ENCODE assay signal across 8 cellular contexts in the genomic region with DNA sequence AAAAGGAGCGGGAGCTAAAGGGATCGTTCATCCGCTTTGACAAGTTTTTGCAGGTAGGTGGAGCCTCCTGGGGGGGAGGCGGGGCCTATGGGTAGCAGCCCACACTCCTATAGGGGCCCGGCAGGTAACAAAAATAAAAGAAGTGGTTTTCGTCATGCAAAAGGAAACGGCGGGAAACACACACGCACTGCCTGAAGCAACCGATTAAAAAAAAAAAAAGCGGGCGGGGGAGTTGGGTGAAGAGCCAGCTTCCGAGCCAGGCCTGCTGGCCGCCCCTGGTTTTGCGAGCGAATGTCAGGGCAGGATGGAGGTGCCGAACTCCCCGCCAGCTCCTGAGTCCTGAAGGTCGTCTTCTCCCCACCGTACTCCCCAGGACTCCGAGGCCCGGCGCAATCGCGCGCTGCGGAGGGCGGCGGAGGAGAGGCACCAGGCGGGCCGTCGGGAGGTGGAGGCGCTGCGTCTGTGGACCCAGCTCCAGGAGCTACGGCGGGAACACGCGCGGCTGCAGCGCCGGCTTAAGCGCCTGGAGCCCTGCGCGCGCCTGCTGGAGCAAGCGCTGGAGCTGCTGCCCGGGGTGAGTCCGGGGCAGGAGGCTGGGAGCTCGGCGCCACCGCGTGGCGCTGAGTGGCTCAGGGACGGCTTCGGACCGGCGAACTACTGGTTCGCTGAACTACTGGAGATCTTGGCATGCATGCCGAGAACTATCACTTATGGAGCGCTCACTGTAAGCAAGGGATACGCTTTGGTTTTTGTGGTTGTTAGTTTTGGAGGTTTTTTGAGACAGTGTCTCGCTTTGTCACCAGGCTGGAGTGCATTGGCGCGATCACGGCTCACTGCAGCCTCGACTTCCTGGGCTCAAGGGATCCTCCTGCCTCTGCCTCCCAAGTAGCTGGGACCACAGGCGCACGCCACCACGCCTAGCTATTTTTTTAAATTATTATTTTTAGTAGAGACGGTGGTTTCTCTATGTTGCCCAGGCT. TPM values are rescaled to one million over a fixed set of nuclear protein-coding genes. Genes with fewer than 3 reads are reported as not detected.
DNase-seq lines count a peak whose midpoint lies in the region; ATAC-seq and TF ChIP-seq lines count a peak whose summit lies in the region.

No MANE protein-coding gene starts in this region.

- TF ChIP-seq POLR2A in upper lobe of left lung (IDR thresholded peaks at IDR 0.05) = no peak

- no peak for TF ChIP-seq EP300 in upper lobe of left lung (IDR thresholded peaks at IDR 0.05)

- H3K36me3 ChIP-seq in BE2C (peaks cover 3% of the 10 kb centered on the region), SJSA1 (peaks cover 4% of the 10 kb centered on the region; the same call in 1 of the 2 replicates), upper lobe of left lung (peaks cover 0 to 11% (median 7%) of the 10 kb centered on the region in 4 donors)

- H3K4me3 ChIP-seq in BE2C (ENCODE audit: low read depth, low read length) (peak overlapping the region; percentile 49), SJSA1 (peak overlapping the region; percentile 16; the same call in 1 of the 2 replicates), upper lobe of left lung (peak overlapping the region in 3 of 4 donors; percentile 35 to 49 (median 49))

- H3K27ac ChIP-seq in SJSA1 = no peak overlapping the region
- no peak overlapping the region for H3K27ac ChIP-seq in upper lobe of left lung

- DNase-seq in BE2C = peak; percentile 82
- DNase-seq in LoVo (ENCODE audit: low spot score) = peak; percentile 80
- DNase-seq in SJSA1 (ENCODE audit: low read depth in 1 of 2, low spot score in 2 of 2) = peak; percentile 41 to 56
- peak; percentile 67 for DNase-seq in activated naive CD4-positive, alpha-beta T cell treated with anti-CD3 and anti-CD28 coated beads, Interleukin-2, amount 50 U/mL, for 16 hours
- peak; percentile 85 for DNase-seq in glomerular visceral epithelial cell (ENCODE audit: extremely low spot score)
- no peak for DNase-seq in omental fat pad (ENCODE audit: low spot score)
- peak; percentile 65 to 93 for DNase-seq in upper lobe of left lung

- ATAC-seq in GM19351 (IDR thresholded peaks at IDR 0.05; ENCODE audit: unreplicated experiment) (peak; percentile 59), omental fat pad (ENCODE audit: low FRiP score) (peak; percentile 57), upper lobe of left lung (ENCODE audit: low FRiP score in 2 of 2) (peak; percentile 72 to 88)

- peaks cover 22% of the 10 kb centered on the region for H3K27me3 ChIP-seq in BE2C
- peaks cover 35% of the 10 kb centered on the region for H3K27me3 ChIP-seq in SJSA1 (replicated peaks)
- H3K27me3 ChIP-seq in upper lobe of left lung = peaks cover 0 to 40% (median 15%) of the 10 kb centered on the region in 4 donors

- WGBS in upper lobe of left lung, 2 donors = 16 to 18% methylated on average over 28 to 33 of the region's 70 CpGs

- TF ChIP-seq CTCF in BE2C (IDR thresholded peaks at IDR 0.05; ENCODE audit: low read depth, low read length) = peak; percentile 62
- TF ChIP-seq CTCF in omental fat pad (IDR thresholded peaks at IDR 0.05) = no peak
- TF ChIP-seq CTCF in upper lobe of left lung (IDR thresholded peaks at IDR 0.05) = peak in 5 of 6 experiments; percentile 12 to 58 (median 48)

- H3K4me1 ChIP-seq in BE2C (no peaks in the 10 kb centered on the region; the same call in 1 of the 2 replicates), SJSA1 (replicated peaks) (peaks cover 21% of the 10 kb centered on the region), upper lobe of left lung (peaks cover 12 to 34% (median 18%) of the 10 kb centered on the region in 4 donors)

- H3K9me3 ChIP-seq in BE2C (no peaks in the 10 kb centered on the region), SJSA1 (replicated peaks) (no peaks in the 10 kb centered on the region), upper lobe of left lung (no peaks in the 10 kb centered on the region)

RNA-seq across cellular contexts. Expression of a gene that starts 3.6 kb away (rescaled TPM):
- polyA plus RNA-seq in BE2C (2012; ENCODE audit: insufficient read depth, insufficient read length, low read depth) = not detected
- total RNA-seq in SJSA1 (2014; rRNA removed; shearing (Covaris generic)) = not detected in 2 replicates
- total RNA-seq in omental fat pad (not detected), upper lobe of left lung (10 to 100 TPM in 3 of 6 donors, 1 to 10 TPM in 2, under 1 TPM in 1; 0.97 to 34.1 (median 15.4) TPM)

RNA-seq across cellular contexts. Expression of a gene that starts 17.6 kb away (rescaled TPM):
- polyA plus RNA-seq in BE2C (2012; ENCODE audit: insufficient read depth, insufficient read length, low read depth) = not detected
- not detected in 2 replicates for total RNA-seq in SJSA1 (2014; rRNA removed; shearing (Covaris generic))
- total RNA-seq in omental fat pad (not detected), upper lobe of left lung (1 to 10 TPM in 1 of 6 donors, under 1 TPM in 2, not detected in 3; 0.27 to 4.2 (median 0.60) TPM)

RNA-seq across cellular contexts. Expression of a gene that starts 32.2 kb away (rescaled TPM):
- 132 TPM for polyA plus RNA-seq in BE2C (2012; ENCODE audit: insufficient read depth, insufficient read length, low read depth)
- total RNA-seq in SJSA1 (2014; rRNA removed; shearing (Covaris generic)) = 45.4 and 79.6 TPM in 2 replicates
- total RNA-seq in omental fat pad (10 to 100 TPM; 42.4 to 67.0 (median 51.8) TPM), upper lobe of left lung (10 to 100 TPM; 43.3 to 81.5 (median 58.9) TPM)

RNA-seq across cellular contexts. Expression of a gene that starts 32.4 kb away (rescaled TPM):
- polyA plus RNA-seq in BE2C (2012; ENCODE audit: insufficient read depth, insufficient read length, low read depth) = 83.0 TPM
- 20.6 and 33.1 TPM in 2 replicates for total RNA-seq in SJSA1 (2014; rRNA removed; shearing (Covaris generic))
- total RNA-seq in omental fat pad = 10 to 100 TPM in 3 of 4 donors, 1 to 10 TPM in 1; 7.9 to 14.3 (median 11.5) TPM
- 10 to 100 TPM; 11.5 to 25.2 (median 17.6) TPM for total RNA-seq in upper lobe of left lung

Comparison
In these comparisons a context has a peak if more than half of its experiments do, and no peak if none do; other contexts are left out.
1. CTCF ChIP-seq: peak in BE2C (single experiment) and upper lobe of left lung (5 of 6); none in omental fat pad (0 of 3).
2. Peak in every context shown above with its lines, with median percentiles within 50 percentile points of each other: H3K4me3 ChIP-seq and ATAC-seq.